In the genomic region with DNA sequence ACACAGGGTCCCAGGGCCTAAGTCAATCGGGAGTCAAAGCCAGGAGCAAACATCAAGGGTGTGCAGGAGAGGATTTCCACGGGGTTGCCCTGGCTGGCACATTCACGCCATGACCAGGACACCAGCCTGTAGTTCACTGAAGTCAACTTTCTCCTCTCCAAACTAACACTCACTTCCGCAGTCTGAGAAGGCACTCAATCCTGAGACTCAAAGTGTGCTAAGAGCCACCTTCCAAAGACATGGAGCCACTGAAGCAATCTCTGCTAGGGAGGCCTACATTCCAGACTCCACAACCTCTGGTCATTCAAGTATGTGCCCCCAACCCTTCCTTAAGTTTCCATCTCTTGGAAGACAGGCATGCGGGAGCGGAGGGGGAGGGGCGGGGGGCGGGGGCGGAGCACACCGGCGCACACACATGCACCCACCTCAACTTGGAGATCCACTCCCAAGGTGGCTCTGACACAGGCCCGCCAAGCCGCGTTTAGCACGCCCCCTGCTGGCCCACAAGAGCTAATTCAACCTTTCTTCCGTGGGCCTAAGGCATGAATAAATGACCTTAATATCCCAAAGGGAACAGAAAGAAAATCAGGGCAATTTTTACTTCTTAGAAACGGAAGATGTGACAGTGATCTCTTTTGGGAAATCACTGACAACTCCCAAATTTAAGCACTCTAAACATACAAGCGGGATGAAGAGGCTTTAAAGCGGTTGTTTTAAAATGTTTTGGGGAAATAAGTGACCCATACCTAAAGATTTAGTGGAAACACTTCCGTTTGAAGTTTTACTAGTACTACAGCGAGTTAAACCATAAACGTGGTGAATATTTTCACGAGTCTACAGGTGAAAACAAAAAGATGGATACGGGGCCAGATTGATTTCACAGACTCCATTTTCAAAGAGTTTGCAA, we compare ENCODE assay signal across 8 cellular contexts. TPM values are rescaled to one million over a fixed set of nuclear protein-coding genes. Genes with fewer than 3 reads are reported as not detected.
DNase-seq lines count a peak whose midpoint lies in the region; ATAC-seq and TF ChIP-seq lines count a peak whose summit lies in the region.

No MANE protein-coding gene starts in this region.

- H3K36me3 Mint-ChIP-seq in activated naive CD4-positive, alpha-beta T cell treated with anti-CD3 and anti-CD28 coated beads, Interleukin-2, amount 50 U/mL, for 24 hours = no peaks in the 10 kb centered on the region

- H3K9me2 ChIP-seq in DOHH2 (replicated peaks; ENCODE audit: control insufficient read depth, low read length) = no peaks in the 10 kb centered on the region

- H3K4me3 ChIP-seq in DOHH2 (ENCODE audit: low read length) = no peak overlapping the region
- H3K4me3 ChIP-seq in heart right ventricle = no peak overlapping the region
- H3K4me3 ChIP-seq in retinal pigment epithelial cell (ENCODE audit: low read length) = no peak overlapping the region

- H3K27me3 Mint-ChIP-seq in activated naive CD4-positive, alpha-beta T cell treated with anti-CD3 and anti-CD28 coated beads, Interleukin-2, amount 50 U/mL, for 24 hours = peaks cover 2% of the 10 kb centered on the region

- H3K36me3 ChIP-seq in DOHH2 (ENCODE audit: control insufficient read depth, low read length) (no peaks in the 10 kb centered on the region), heart right ventricle (no peaks in the 10 kb centered on the region)

- 31 to 33% methylated on average over 24 of the region's 24 CpGs for WGBS in heart right ventricle, 2 donors

- H3K27ac Mint-ChIP-seq in activated naive CD4-positive, alpha-beta T cell treated with anti-CD3 and anti-CD28 coated beads, Interleukin-2, amount 50 U/mL, for 24 hours = peak overlapping the region; percentile 63

- H3K4me2 ChIP-seq in DOHH2 (ENCODE audit: low read length) = no peak overlapping the region

- H3K9me3 ChIP-seq in DOHH2 (ENCODE audit: control insufficient read depth, insufficient read depth, low read length) (no peaks in the 10 kb centered on the region), heart right ventricle (no peaks in the 10 kb centered on the region)

- H3K4me1 ChIP-seq in DOHH2 (ENCODE audit: control insufficient read depth, low read length) = peaks cover 4% of the 10 kb centered on the region
- H3K4me1 ChIP-seq in heart right ventricle = peaks cover 0 to 28% (median 5%) of the 10 kb centered on the region in 9 donors

- peaks cover 13% of the 10 kb centered on the region for H3K4me1 Mint-ChIP-seq in activated naive CD4-positive, alpha-beta T cell treated with anti-CD3 and anti-CD28 coated beads, Interleukin-2, amount 50 U/mL, for 24 hours

- H3F3A ChIP-seq in DOHH2 (ENCODE audit: control insufficient read depth, insufficient read depth) = 0 out of 2 replicates have a peak, but pooled peaks cover 4% of the 10 kb centered on the region

- H3K27ac ChIP-seq in DOHH2 (ENCODE audit: low read depth, low read length) = no peak overlapping the region
- H3K27ac ChIP-seq in heart right ventricle = no peak overlapping the region

- peak; percentile 66 for DNase-seq in SIG-M5 treated with dmso at 0.1 percent for 504 hours (lab: John Stamatoyannopoulos, UW; ENCODE audit: unreplicated experiment)
- peak; percentile 32 to 62 for DNase-seq in heart right ventricle
- DNase-seq in retinal pigment epithelial cell (ENCODE audit: low read depth) = peak; percentile 3
- no peak for DNase-seq in epidermal melanocyte (ENCODE audit: insufficient read length, low spot score)

- H3K27me3 ChIP-seq in DOHH2 (ENCODE audit: control insufficient read depth, low read length) (no peaks in the 10 kb centered on the region), heart right ventricle (peaks cover 0 to 13% (median 0%) of the 10 kb centered on the region in 7 donors)

- ATAC-seq in heart right ventricle (peak in 4 of 8 donors; percentile 37 to 61 (median 39)), HG02870 (IDR thresholded peaks at IDR 0.05; ENCODE audit: unreplicated experiment) (no peak)

- peak overlapping the region; percentile 53 for H3K4me3 Mint-ChIP-seq in activated naive CD4-positive, alpha-beta T cell treated with anti-CD3 and anti-CD28 coated beads, Interleukin-2, amount 50 U/mL, for 24 hours

- H3K9me3 Mint-ChIP-seq in activated naive CD4-positive, alpha-beta T cell treated with anti-CD3 and anti-CD28 coated beads, Interleukin-2, amount 50 U/mL, for 24 hours = no peaks in the 10 kb centered on the region

- TF ChIP-seq CTCF in DOHH2 (IDR thresholded peaks at IDR 0.05; ENCODE audit: low read depth, low read length, poor library complexity, severe bottlenecking) (peak; percentile 90), LNCAP (IDR thresholded peaks at IDR 0.05) (peak; percentile 84), heart right ventricle (IDR thresholded peaks at IDR 0.05) (peak; percentile 74 to 99 (median 89)), retinal pigment epithelial cell (conservative IDR thresholded peaks at IDR 0.05; ENCODE audit: low read depth, low read length) (peak; percentile 77)

- H3K79me2 ChIP-seq in DOHH2 (ENCODE audit: control insufficient read depth, low read length) = no peaks in the 10 kb centered on the region

- H4K20me1 ChIP-seq in DOHH2 (ENCODE audit: control insufficient read depth, insufficient read depth, low read depth, low read length) = no peaks in the 10 kb centered on the region

- intact Hi-C loops in heart right ventricle (cut with DNase I) = loop anchor here in 7 of 10 donors (5.0 to 10.0 kb wide), 5 partner anchors 105 to 223 kb away; no protein-coding TSS in a partner anchor

RNA-seq across cellular contexts. Expression of a gene that starts 2.7 kb away (rescaled TPM):
- 1 to 10 TPM in 5 of 10 donors, under 1 TPM in 5; 0.33 to 1.8 (median 1.1) TPM for total RNA-seq in heart right ventricle
- polyA plus RNA-seq in heart right ventricle = 1 to 10 TPM in 1 of 2 donors, under 1 TPM in 1; 0.33 to 1.2 TPM
